Comparison of ENCODE assay signal across 12 cellular contexts in the genomic region with DNA sequence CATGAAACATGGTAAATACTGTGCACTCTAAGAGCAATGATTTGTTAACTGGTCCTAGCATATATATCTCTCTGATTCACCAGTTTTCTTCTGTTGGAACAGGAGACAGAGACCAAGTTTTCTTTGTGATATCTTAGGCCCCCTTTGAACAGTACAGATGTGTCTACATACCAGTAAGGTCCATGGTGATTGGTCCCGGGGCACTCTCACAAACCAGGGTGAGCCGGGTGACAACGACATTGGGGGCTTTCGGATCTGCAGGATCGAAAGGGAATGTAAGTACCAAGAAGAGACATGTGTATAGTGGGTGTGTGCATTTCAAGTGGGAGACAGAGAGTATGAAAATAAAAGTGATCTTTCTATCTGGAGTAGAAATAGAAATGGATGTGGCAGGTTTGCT. TPM values are rescaled to one million over a fixed set of nuclear protein-coding genes. Genes with fewer than 3 reads are reported as not detected.
A peak's percentile ranks its signal among the peaks of the same experiment; 100 is the strongest.
DNase-seq lines count a peak whose midpoint lies in the region; ATAC-seq and TF ChIP-seq lines count a peak whose summit lies in the region.
"Had no signal": no experiment of that assay in that cellular context is flagged by ENCODE, and none has a peak within 500 bp of the region (broad histone marks: within the 10 kb centered on the region; RNA-seq: fewer than 3 reads in every experiment).

No MANE protein-coding gene starts in this region.

- intact Hi-C loops in CD14-positive monocyte (cut with micrococcal nuclease) = loop anchor here (5.0 to 10.0 kb wide), 4 partner anchors 38 to 755 kb away; partner anchors contain the start of gene PLBD1 (in 1 of the 2)

- peak overlapping the region; percentile 90 to 99 (median 96) for H3K27ac Mint-ChIP-seq in CD14-positive monocyte
- H3K27ac Mint-ChIP-seq in IgD-negative memory B cell = peak overlapping the region; percentile 84 to 99 (median 90)
- H3K27ac Mint-ChIP-seq in brain = peak overlapping the region in 3 of 5 experiments; percentile 77 to 91 (median 87)
- peak overlapping the region; percentile 96 for H3K27ac Mint-ChIP-seq in osteocyte (ENCODE audit: unreplicated experiment)
- no peak overlapping the region for H3K27ac Mint-ChIP-seq in nephron progenitor cell

- no peak for ATAC-seq in GM21737 (IDR thresholded peaks at IDR 0.05; ENCODE audit: unreplicated experiment)
- ATAC-seq: mucosa of descending colon had no signal

- H3K4me3 Mint-ChIP-seq in CD14-positive monocyte (no peak overlapping the region), IgD-negative memory B cell (peak overlapping the region in 2 of 4 donors; percentile 59 to 92), brain (no peak overlapping the region), osteocyte (ENCODE audit: unreplicated experiment) (no peak overlapping the region), nephron progenitor cell (no peak overlapping the region)

- H3K27me3 Mint-ChIP-seq in CD14-positive monocyte (ENCODE audit: low read depth in 3 of 3) (no peaks in the 10 kb centered on the region), IgD-negative memory B cell (no peaks in the 10 kb centered on the region), brain (no peaks in the 10 kb centered on the region), osteocyte (ENCODE audit: unreplicated experiment) (no peaks in the 10 kb centered on the region), nephron progenitor cell (ENCODE audit: low read depth, poor library complexity) (peaks cover 3% of the 10 kb centered on the region)

- DNase-seq in CD14-positive monocyte (ENCODE audit: low spot score) (no peak), osteocyte (ENCODE audit: extremely low spot score, unreplicated experiment) (no peak), nephron progenitor cell (no peak), SW480 (ENCODE audit: low spot score) (no peak), D341Med (ENCODE audit: low spot score) (no peak)
- DNase-seq: DMS 273 treated with DMSO at 0.1 percent for 48 hours, NCI-H510A had no signal

- no peaks in the 10 kb centered on the region for H3K9me3 Mint-ChIP-seq in CD14-positive monocyte
- H3K9me3 Mint-ChIP-seq in IgD-negative memory B cell = no peaks in the 10 kb centered on the region
- H3K9me3 Mint-ChIP-seq in brain = no peaks in the 10 kb centered on the region
- no peaks in the 10 kb centered on the region for H3K9me3 Mint-ChIP-seq in osteocyte (ENCODE audit: unreplicated experiment)
- no peaks in the 10 kb centered on the region for H3K9me3 Mint-ChIP-seq in nephron progenitor cell

- H3K4me1 Mint-ChIP-seq in CD14-positive monocyte (peaks cover 59% of the 10 kb centered on the region), IgD-negative memory B cell (peaks cover 55 to 77% (median 65%) of the 10 kb centered on the region in 3 donors), brain (peaks cover 63% of the 10 kb centered on the region), osteocyte (ENCODE audit: unreplicated experiment) (peaks cover 64% of the 10 kb centered on the region), nephron progenitor cell (peaks cover 42% of the 10 kb centered on the region)

- H3K36me3 Mint-ChIP-seq in CD14-positive monocyte = peaks cover 66 to 82% of the 10 kb centered on the region in 2 donors
- peaks cover 7% of the 10 kb centered on the region for H3K36me3 Mint-ChIP-seq in IgD-negative memory B cell
- H3K36me3 Mint-ChIP-seq in brain = no peaks in the 10 kb centered on the region
- H3K36me3 Mint-ChIP-seq in osteocyte (ENCODE audit: unreplicated experiment) = peaks cover 3% of the 10 kb centered on the region
- no peaks in the 10 kb centered on the region for H3K36me3 Mint-ChIP-seq in nephron progenitor cell (ENCODE audit: low read depth)

- TF ChIP-seq CTCF in CD14-positive monocyte (IDR thresholded peaks at IDR 0.05) = no peak
- no peak for TF ChIP-seq CTCF in brain (conservative IDR thresholded peaks at IDR 0.05)
- no peak for TF ChIP-seq CTCF in osteocyte (IDR thresholded peaks at IDR 0.05)
- TF ChIP-seq CTCF in nephron progenitor cell (IDR thresholded peaks at IDR 0.05) = no peak

RNA-seq across cellular contexts. Expression of gene ERP27, which starts 11.3 kb away (rescaled TPM):
- polyA plus RNA-seq in CD14-positive monocyte = 1 to 10 TPM; 2.5 TPM
- 1.9 TPM for polyA plus RNA-seq in IgD-negative memory B cell
- not detected for polyA plus RNA-seq in brain (ENCODE audit: insufficient read depth, low read depth, low replicate concordance)
- 0.50 and 0.70 TPM in 2 replicates for total RNA-seq in osteocyte

RNA-seq across cellular contexts. Expression of gene ARHGDIB, which starts 11.8 kb away (rescaled TPM):
- polyA plus RNA-seq in CD14-positive monocyte (1,000 to 10,000 TPM; 1,854 to 2,228 TPM), IgD-negative memory B cell (2,289 TPM), brain (ENCODE audit: insufficient read depth, low read depth, low replicate concordance) (38.1 TPM)
- total RNA-seq in osteocyte = 13.8 and 14.4 TPM in 2 replicates

RNA-seq across cellular contexts. Expression of gene PDE6H, which starts 23.2 kb away (rescaled TPM):
- polyA plus RNA-seq in CD14-positive monocyte (under 1 TPM in 1 of 2 donors, not detected in 1; 0.33 TPM), IgD-negative memory B cell (not detected), brain (ENCODE audit: insufficient read depth, low read depth, low replicate concordance) (not detected)
- not detected in 2 replicates for total RNA-seq in osteocyte
- polyA plus RNA-seq: adipose tissue had no signal

Comparison
In these comparisons a context has a peak if more than half of its experiments do, and no peak if none do; other contexts are left out.
1. RNA of gene ARHGDIB, which starts 11.8 kb away (polyA plus RNA-seq): 2,289 TPM in IgD-negative memory B cell (single experiment) and 1,854 to 2,228 TPM in CD14-positive monocyte; 38.1 TPM in brain (single experiment); every median in the first group is over 10 times any median in the second.